Comparison of ENCODE assay signal across 8 cellular contexts in the genomic region with DNA sequence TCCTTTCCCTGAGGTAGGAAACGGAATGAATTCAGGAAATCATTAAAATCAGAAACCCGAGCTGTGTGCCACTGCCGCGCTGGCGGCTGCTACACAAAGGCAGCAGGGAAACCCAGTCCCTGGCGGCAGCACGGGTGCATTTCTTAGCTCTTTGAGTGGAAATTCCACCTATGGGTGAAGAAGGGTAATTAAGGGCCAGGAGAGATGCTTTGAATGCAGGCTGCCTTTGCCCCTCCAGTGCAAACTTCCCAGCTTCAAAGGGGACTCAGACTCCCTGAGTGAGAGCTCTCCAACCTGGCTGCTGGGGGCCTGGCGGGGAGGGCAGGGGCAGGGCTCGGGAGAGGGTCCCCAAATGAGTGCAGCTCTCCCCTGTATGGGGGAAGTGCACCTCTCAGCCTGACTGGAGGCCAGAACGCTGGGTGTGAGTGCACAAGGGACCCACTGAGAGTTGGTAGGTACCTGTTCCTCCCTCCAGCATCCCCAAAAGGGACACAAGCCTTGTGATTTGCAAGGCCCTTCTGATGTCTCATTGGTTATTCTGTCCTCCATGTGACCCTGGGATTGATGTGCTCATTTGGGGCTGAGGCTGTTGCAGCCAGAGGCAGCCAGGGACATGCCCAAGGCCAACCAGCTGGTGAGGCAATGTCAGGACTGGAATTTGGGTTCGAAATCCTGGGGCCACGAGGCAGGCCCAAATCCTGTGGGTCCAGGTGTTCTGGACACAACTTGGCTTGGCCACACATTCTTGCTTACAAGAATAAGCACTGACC. TPM values are rescaled to one million over a fixed set of nuclear protein-coding genes. Genes with fewer than 3 reads are reported as not detected.
DNase-seq lines count a peak whose midpoint lies in the region; ATAC-seq, FAIRE-seq and TF ChIP-seq lines count a peak whose summit lies in the region.

No MANE protein-coding gene starts in this region.

- no peak for TF ChIP-seq CTCF in A549 (IDR thresholded peaks at IDR 0.05)
- TF ChIP-seq CTCF in GM12873 (IDR thresholded peaks at IDR 0.05; ENCODE audit: insufficient read depth, low read depth, low read length, missing control alignments), result peak; percentile 55
- no peak for TF ChIP-seq CTCF in uterus (IDR thresholded peaks at IDR 0.05)

- H3K9me3 ChIP-seq in A549, result no peaks in the 10 kb centered on the region
- H3K9me3 ChIP-seq in uterus, result no peaks in the 10 kb centered on the region

- H3K27me3 ChIP-seq in uterus, result no peaks in the 10 kb centered on the region

- WGBS in A549 (ENCODE audit: missing lambda C conversion rate), result 78% methylated on average over 12 of the region's 12 CpGs

- ATAC-seq in A549, result peak; percentile 46 to 79; a peak in 3 of 6 replicates
- ATAC-seq in GM19328 (IDR thresholded peaks at IDR 0.05; ENCODE audit: unreplicated experiment), result no peak
- ATAC-seq in HG02571 (IDR thresholded peaks at IDR 0.05; ENCODE audit: unreplicated experiment), result no peak

- no peak for FAIRE-seq in A549 (lab: Jason Lieb, UNC)

- no peak overlapping the region for H3K4me2 ChIP-seq in A549

- H3K4me3 ChIP-seq in A549 (no peak overlapping the region), uterus (no peak overlapping the region)

- TF ChIP-seq EP300 in A549 (IDR thresholded peaks at IDR 0.05), result no peak

- POLR2A ChIA-PET in A549 (lab: Yijun Ruan, JAX), result no interaction called here

- TF ChIP-seq POLR2A in A549 (IDR thresholded peaks at IDR 0.05; ENCODE audit: low read length) (no peak), uterus (IDR thresholded peaks at IDR 0.05) (no peak)

- CTCF ChIA-PET in A549 (lab: Yijun Ruan, JAX), result interaction anchor here (1.0 to 1.5 kb wide), 5 partner anchors 12 to 145 kb away, joined by 3 to 5 read pairs (median 4); no protein-coding TSS in a partner anchor

- H3K4me1 ChIP-seq in A549 (peaks cover 15% of the 10 kb centered on the region), uterus (no peaks in the 10 kb centered on the region)

- peak overlapping the region in 1 of 2 experiments; percentile 29; a peak in 1 of 6 replicates for H3K27ac ChIP-seq in A549
- no peak overlapping the region for H3K27ac ChIP-seq in uterus

- TF ChIP-seq RAD21 in A549 (conservative IDR thresholded peaks at IDR 0.05 in 1 of 2, IDR thresholded peaks at IDR 0.05 in 1 of 2), result 0 out of 5 replicates have a peak, but pooled peaks of 1 of the 2 experiments have one; percentile 12

- no peaks in the 10 kb centered on the region for H3K36me3 ChIP-seq in uterus

- intact Hi-C loops in head of caudate nucleus (cut with DNase I), result no loop called here
- intact Hi-C loops in uterus (cut with DNase I; ENCODE audit: low total_unique reads), result no loop called here

- DNase-seq in A549 (ENCODE audit: low read depth in 1 of 2, low spot score in 1 of 2) (peak; percentile 36 to 60), OCI-M1 (lab: John Stamatoyannopoulos, UW) (peak; percentile 32), head of caudate nucleus (peak in 30 of 42 donors; percentile 23 to 80 (median 58)), uterus (peak; percentile 8 to 12), activated gamma-delta T cell treated with Interleukin-2 at 50 U/mL for 16 hours (no peak)

TF ChIP-seq in A549, 52 proteins besides CTCF, POLR2A, EP300 and RAD21:
- TF ChIP-seq RNF2 (IDR thresholded peaks at IDR 0.05; ENCODE audit: borderline replicate concordance, low read depth), result no peak
- no peak for TF ChIP-seq EHF (CRISPR knock-in tag; IDR thresholded peaks at IDR 0.05)
- TF ChIP-seq JUN (IDR thresholded peaks at IDR 0.05), result no peak
- TF ChIP-seq PHF8 (IDR thresholded peaks at IDR 0.05; ENCODE audit: borderline replicate concordance, low read depth), result no peak
- no peak for TF ChIP-seq CBX2 (IDR thresholded peaks at IDR 0.05; ENCODE audit: borderline replicate concordance, low read depth)
- no peak for TF ChIP-seq HEYL (CRISPR knock-in tag; IDR thresholded peaks at IDR 0.05)
- TF ChIP-seq ZC3H11A (IDR thresholded peaks at IDR 0.05), result no peak
- TF ChIP-seq, protein P1, sequence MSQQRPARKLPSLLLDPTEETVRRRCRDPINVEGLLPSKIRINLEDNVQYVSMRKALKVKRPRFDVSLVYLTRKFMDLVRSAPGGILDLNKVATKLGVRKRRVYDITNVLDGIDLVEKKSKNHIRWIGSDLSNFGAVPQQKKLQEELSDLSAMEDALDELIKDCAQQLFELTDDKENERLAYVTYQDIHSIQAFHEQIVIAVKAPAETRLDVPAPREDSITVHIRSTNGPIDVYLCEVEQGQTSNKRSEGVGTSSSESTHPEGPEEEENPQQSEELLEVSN (IDR thresholded peaks at IDR 0.05; ENCODE audit: borderline replicate concordance, low read depth), result no peak
- TF ChIP-seq CHD2 (IDR thresholded peaks at IDR 0.05; ENCODE audit: low read length, partially characterized antibody), result no peak
- TF ChIP-seq MAZ (IDR thresholded peaks at IDR 0.05; ENCODE audit: borderline replicate concordance, low read depth, low read length), result no peak
- TF ChIP-seq TFCP2L1 (CRISPR knock-in tag; IDR thresholded peaks at IDR 0.05), result no peak
- TF ChIP-seq HOXB13 (CRISPR knock-in tag; IDR thresholded peaks at IDR 0.05; ENCODE audit: low read depth), result no peak
- TF ChIP-seq ZFP36 (IDR thresholded peaks at IDR 0.05; ENCODE audit: borderline replicate concordance, partially characterized antibody), result no peak
- no peak for TF ChIP-seq FOXS1 (CRISPR knock-in tag; IDR thresholded peaks at IDR 0.05)
- TF ChIP-seq HOXA7 (CRISPR knock-in tag; IDR thresholded peaks at IDR 0.05), result no peak
- TF ChIP-seq HOXB5 (CRISPR knock-in tag; IDR thresholded peaks at IDR 0.05), result no peak
- TF ChIP-seq, protein P2, sequence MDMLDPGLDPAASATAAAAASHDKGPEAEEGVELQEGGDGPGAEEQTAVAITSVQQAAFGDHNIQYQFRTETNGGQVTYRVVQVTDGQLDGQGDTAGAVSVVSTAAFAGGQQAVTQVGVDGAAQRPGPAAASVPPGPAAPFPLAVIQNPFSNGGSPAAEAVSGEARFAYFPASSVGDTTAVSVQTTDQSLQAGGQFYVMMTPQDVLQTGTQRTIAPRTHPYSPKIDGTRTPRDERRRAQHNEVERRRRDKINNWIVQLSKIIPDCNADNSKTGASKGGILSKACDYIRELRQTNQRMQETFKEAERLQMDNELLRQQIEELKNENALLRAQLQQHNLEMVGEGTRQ (IDR thresholded peaks at IDR 0.05), result no peak

RNA-seq across cellular contexts. Expression of a gene that starts 16.3 kb away (rescaled TPM):
- 8.1 and 14.7 TPM in 2 replicates for polyA plus RNA-seq in A549 (2011; rRNA removed)
- polyA plus RNA-seq in A549 (2012; cell fraction: cytosol; rRNA removed), result 31.6 and 42.1 TPM in 2 replicates
- 63.3 and 68.3 TPM in 2 replicates for polyA plus RNA-seq in A549 (2012; cell fraction: nucleus; rRNA removed)
- polyA plus RNA-seq in A549 (2017; fragmentation: RNase III; extraction: RNeasy Plus Mini Kit Qiagen cat#74134 plus additional on column Dnase treatment), result 29.1 to 30.3 TPM (median 30.1 TPM) in 3 replicates
- polyA minus RNA-seq in A549 (2011; rRNA and poly(A)+ RNA removed), result 16.1 and 17.8 TPM in 2 replicates
- 100 to 1,000 TPM in 1 of 4 donors, 10 to 100 TPM in 3; 18.7 to 188 (median 36.7) TPM for total RNA-seq in uterus

Comparison
In these comparisons a context has a peak if more than half of its experiments do, and no peak if none do; other contexts are left out.
1. ATAC-seq: peak in A549 (2 of 2); none in GM19328 (single experiment) and HG02571 (single experiment).